28 cellular contexts compared by ENCODE assay signal in the genomic region with DNA sequence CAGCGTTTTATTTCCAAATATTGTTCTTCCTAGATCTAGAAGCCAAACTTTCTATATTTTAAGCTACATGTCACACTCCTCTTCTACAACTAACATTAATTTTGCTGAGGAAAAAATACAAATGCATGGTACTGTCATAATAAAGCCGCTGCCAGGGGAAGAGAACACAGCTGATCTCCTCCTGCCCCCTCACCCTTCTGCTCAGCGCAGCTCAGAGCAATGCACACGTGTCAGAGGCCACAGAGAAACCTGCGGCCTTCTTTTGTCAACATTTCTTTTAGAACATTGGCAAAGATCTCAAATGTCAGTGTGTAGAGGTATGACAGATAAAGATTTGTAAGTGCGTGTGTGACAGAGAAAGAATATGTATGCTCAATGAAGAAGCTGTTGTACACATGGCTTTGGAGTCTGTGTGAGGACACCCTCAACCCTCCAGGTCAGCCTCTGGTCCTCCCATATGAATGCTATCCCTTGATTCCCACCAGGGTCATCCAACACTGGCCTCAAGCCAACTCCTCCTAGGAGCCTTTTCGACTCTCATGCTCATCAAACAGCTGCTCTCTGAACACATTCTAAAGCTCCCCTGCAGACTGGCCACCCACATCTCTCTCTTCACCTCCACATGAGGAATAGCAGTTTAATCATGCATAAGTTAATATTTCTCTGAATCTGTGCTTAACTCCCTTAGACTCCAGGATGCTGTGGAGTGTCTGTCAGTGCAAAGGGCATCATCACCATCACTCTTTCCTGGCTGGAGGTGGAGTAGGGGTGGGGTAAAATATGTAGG. TPM values are rescaled to one million over a fixed set of nuclear protein-coding genes. Genes with fewer than 3 reads are reported as not detected.
DNase-seq lines count a peak whose midpoint lies in the region; ATAC-seq and TF ChIP-seq lines count a peak whose summit lies in the region.
"Had no signal": no experiment of that assay in that cellular context is flagged by ENCODE, and none has a peak within 500 bp of the region (broad histone marks: within the 10 kb centered on the region; RNA-seq: fewer than 3 reads in every experiment).

No MANE protein-coding gene starts in this region.

- no peaks in the 10 kb centered on the region for H3K9me3 Mint-ChIP-seq in neural crest cell

- TF ChIP-seq POLR2A in esophagus muscularis mucosa (IDR thresholded peaks at IDR 0.05; ENCODE audit: low read depth) = no peak

- peak; percentile 31 for DNase-seq in Ammon's horn (ENCODE audit: low spot score)
- DNase-seq in esophagus muscularis mucosa (ENCODE audit: extremely low spot score) = peak; percentile 66
- no peak for DNase-seq in neural crest cell (ENCODE audit: low read depth, low spot score)
- no peak for DNase-seq in iPS-NIHi7 (ENCODE audit: extremely low spot score)
- DNase-seq in activated effector memory CD4-positive, alpha-beta T cell treated with anti-CD3 and anti-CD28 coated beads, Interleukin-2, amount 50 U/mL, for 16 hours = no peak
- no peak for DNase-seq in Right ventricle myocardium inferior (ENCODE audit: missing footprints)
- DNase-seq: AML-193; BE2C; C1 segment of cervical spinal cord; CD4-positive, alpha-beta memory T cell; CD4-positive, CD25-positive, alpha-beta regulatory T cell; CD8-positive, alpha-beta memory T cell; COR-L47; DMS 273 treated with DMSO at 0.1 percent for 48 hours; DMS153; DMS53; DMS79; DND-41; EL; GDM1 had no signal

- no peaks in the 10 kb centered on the region for H3K4me1 ChIP-seq in esophagus muscularis mucosa
- H3K4me1 ChIP-seq: A549, BE2C, BLaER1 had no signal

- no peaks in the 10 kb centered on the region for H3K27me3 ChIP-seq in esophagus muscularis mucosa
- H3K27me3 ChIP-seq: BE2C, BLaER1 had no signal

- no peak overlapping the region for H3K4me3 Mint-ChIP-seq in neural crest cell
- H3K4me3 Mint-ChIP-seq: CD14-positive monocyte; CD4-positive, alpha-beta memory T cell; CD4-positive, CD25-positive, alpha-beta regulatory T cell; CD8-positive, alpha-beta memory T cell had no signal

- no peak overlapping the region for H3K27ac ChIP-seq in esophagus muscularis mucosa (replicated peaks in 1 of 4)
- H3K27ac ChIP-seq: 22Rv1, A549, BLaER1 had no signal

- H3K36me3 ChIP-seq in esophagus muscularis mucosa = no peaks in the 10 kb centered on the region
- H3K36me3 ChIP-seq: BE2C, BLaER1 had no signal

- intact Hi-C loops in esophagus muscularis mucosa (cut with DNase I) (no loop called here), Right ventricle myocardium inferior (cut with DNase I) (no loop called here)

- H3K4me3 ChIP-seq in esophagus muscularis mucosa = no peak overlapping the region
- H3K4me3 ChIP-seq: A549, BLaER1, GM12878 had no signal

- TF ChIP-seq CTCF in esophagus muscularis mucosa (IDR thresholded peaks at IDR 0.05) = no peak
- TF ChIP-seq CTCF in neural crest cell (conservative IDR thresholded peaks at IDR 0.05) = no peak

- peak overlapping the region; percentile 53 for H3K27ac Mint-ChIP-seq in neural crest cell (ENCODE audit: unreplicated experiment)
- H3K27ac Mint-ChIP-seq: CD14-positive monocyte; CD4-positive, alpha-beta memory T cell; CD8-positive, alpha-beta memory T cell had no signal

- 71% methylated on average over 7 of the region's 7 CpGs for WGBS in esophagus muscularis mucosa

- ATAC-seq in Right ventricle myocardium inferior = no peak
- ATAC-seq: A549, GM12878 had no signal

- no peaks in the 10 kb centered on the region for H3K27me3 Mint-ChIP-seq in neural crest cell (ENCODE audit: low read depth)
- H3K27me3 Mint-ChIP-seq: CD4-positive, alpha-beta memory T cell; CD4-positive, CD25-positive, alpha-beta regulatory T cell; CD8-positive, alpha-beta memory T cell had no signal

- no peak for TF ChIP-seq EP300 in esophagus muscularis mucosa (IDR thresholded peaks at IDR 0.05)

- H3K36me3 Mint-ChIP-seq in neural crest cell (ENCODE audit: low read depth) = no peaks in the 10 kb centered on the region
- H3K36me3 Mint-ChIP-seq: CD14-positive monocyte; CD4-positive, alpha-beta memory T cell; CD4-positive, CD25-positive, alpha-beta regulatory T cell; CD8-positive, alpha-beta memory T cell had no signal

- no peaks in the 10 kb centered on the region for H3K9me3 ChIP-seq in esophagus muscularis mucosa
- H3K9me3 ChIP-seq: A549, BE2C, BLaER1 had no signal

- H3K4me1 Mint-ChIP-seq in neural crest cell = peaks cover 10% of the 10 kb centered on the region
- H3K4me1 Mint-ChIP-seq: CD14-positive monocyte; CD4-positive, alpha-beta memory T cell; CD4-positive, CD25-positive, alpha-beta regulatory T cell; CD8-positive, alpha-beta memory T cell had no signal

RNA-seq across cellular contexts. Expression of gene TAS2R1, which starts 40.9 kb away (rescaled TPM):
- not detected for total RNA-seq in esophagus muscularis mucosa
- total RNA-seq in neural crest cell = not detected in 2 replicates
- not detected for total RNA-seq in Right ventricle myocardium inferior
- total RNA-seq: A172; CD4-positive, alpha-beta memory T cell; CD4-positive, CD25-positive, alpha-beta regulatory T cell; CD8-positive, alpha-beta memory T cell; Daoy; G401; GM12878 had no signal

RNA-seq across cellular contexts. Expression of gene SEMA5A, which starts 43.4 kb away (rescaled TPM):
- 1 to 10 TPM; 2.1 to 5.6 (median 3.5) TPM for total RNA-seq in esophagus muscularis mucosa
- 30.3 and 31.9 TPM in 2 replicates for total RNA-seq in neural crest cell
- 28.6 TPM for total RNA-seq in Right ventricle myocardium inferior
- total RNA-seq: CD8-positive, alpha-beta memory T cell had no signal

Comparison
In these comparisons a context has a peak if more than half of its experiments do, and no peak if none do; other contexts are left out.
1. DNase-seq: peak in Ammon's horn (single experiment) and esophagus muscularis mucosa (single experiment); none in neural crest cell (single experiment), iPS-NIHi7 (single experiment), activated effector memory CD4-positive, alpha-beta T cell treated with anti-CD3 and anti-CD28 coated beads, Interleukin-2, amount 50 U/mL, for 16 hours (single experiment) and Right ventricle myocardium inferior (single experiment).